ENCODE assay signal across 12 cellular contexts in the genomic region with DNA sequence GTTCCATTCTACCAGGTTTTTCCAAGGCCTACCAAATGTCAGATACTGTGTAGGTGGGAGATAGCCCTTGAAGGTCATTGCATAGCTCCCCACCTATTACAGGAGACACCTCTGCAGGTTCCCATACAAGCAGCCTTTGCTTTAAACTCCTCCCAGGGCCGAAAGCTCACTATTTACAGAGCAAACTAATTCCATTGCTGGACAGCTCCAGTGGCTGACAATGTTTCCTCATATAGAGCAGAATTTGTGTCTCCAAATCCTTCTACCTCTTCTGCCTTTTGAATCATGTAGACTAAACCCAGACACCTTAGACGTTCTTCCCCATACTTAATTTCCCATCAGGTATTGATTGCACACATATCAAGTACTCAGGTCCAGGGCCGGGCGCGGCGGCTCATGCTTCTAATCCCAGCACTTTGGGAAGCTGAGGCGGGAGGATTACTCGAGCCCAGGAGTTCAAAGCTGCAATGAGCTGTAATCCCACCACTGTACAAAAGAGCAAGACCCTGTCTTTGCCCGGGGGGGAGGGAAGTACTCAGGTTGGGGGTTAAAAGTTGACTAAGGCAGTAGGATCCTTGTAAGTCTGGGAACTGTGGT. TPM values are rescaled to one million over a fixed set of nuclear protein-coding genes. Genes with fewer than 3 reads are reported as not detected.
A peak's percentile ranks its signal among the peaks of the same experiment; 100 is the strongest.
DNase-seq lines count a peak whose midpoint lies in the region; ATAC-seq lines count a peak whose summit lies in the region.
"Had no signal": no experiment of that assay in that cellular context is flagged by ENCODE, and none has a peak within 500 bp of the region (broad histone marks: within the 10 kb centered on the region; RNA-seq: fewer than 3 reads in every experiment).

No MANE protein-coding gene starts in this region.

- H3K4me1 Mint-ChIP-seq in activated naive CD8-positive, alpha-beta T cell treated with anti-CD3 and anti-CD28 coated beads for 36 hours = peaks cover 5% of the 10 kb centered on the region

- in situ Hi-C loops in ACHN (cut with HindIII; ENCODE audit: low pct_ligation_motif_present, low pct_unique_long_range_greater_than_20kb, low sequenced_read_pairs) = no loop called here

- no peak overlapping the region for H3K27ac Mint-ChIP-seq in activated naive CD8-positive, alpha-beta T cell treated with anti-CD3 and anti-CD28 coated beads for 36 hours

- H3K4me3 Mint-ChIP-seq in activated naive CD8-positive, alpha-beta T cell treated with anti-CD3 and anti-CD28 coated beads for 36 hours = peak overlapping the region; percentile 20

- ATAC-seq in GM19035 (IDR thresholded peaks at IDR 0.05; ENCODE audit: unreplicated experiment) = no peak
- ATAC-seq in HG03196 (IDR thresholded peaks at IDR 0.05; ENCODE audit: unreplicated experiment) = no peak

- peaks cover 55% of the 10 kb centered on the region for H3K27me3 Mint-ChIP-seq in activated naive CD8-positive, alpha-beta T cell treated with anti-CD3 and anti-CD28 coated beads for 36 hours

- peaks cover 6% of the 10 kb centered on the region for H3K36me3 Mint-ChIP-seq in activated naive CD8-positive, alpha-beta T cell treated with anti-CD3 and anti-CD28 coated beads for 36 hours

- no peaks in the 10 kb centered on the region for H3K9me3 Mint-ChIP-seq in activated naive CD8-positive, alpha-beta T cell treated with anti-CD3 and anti-CD28 coated beads for 36 hours

- peak; percentile 30 for DNase-seq in ACHN
- DNase-seq in EH (ENCODE audit: low read depth) = peak; percentile 48
- DNase-seq in activated naive CD8-positive, alpha-beta T cell treated with anti-CD3 and anti-CD28 coated beads for 36 hours = no peak
- DNase-seq in iris pigment epithelial cell (ENCODE audit: low read depth) = peak; percentile 21
- DNase-seq in SW480 (ENCODE audit: low spot score) = no peak
- DNase-seq in NCI-H128 (lab: John Stamatoyannopoulos, UW; ENCODE audit: unreplicated experiment) = no peak
- DNase-seq: cerebellar nuclear complex, COR-L47, SJCRH30, small intestine had no signal

RNA-seq across cellular contexts. Expression of gene CNNM1, which starts 2.1 kb away (rescaled TPM):
- total RNA-seq in activated naive CD8-positive, alpha-beta T cell treated with anti-CD3 and anti-CD28 coated beads for 36 hours = 1 to 10 TPM in 1 of 2 experiments, under 1 TPM in 1; 0.70 to 1.0 TPM
- total RNA-seq: SJCRH30 had no signal

Comparison
In these comparisons a context has a peak if more than half of its experiments do, and no peak if none do; other contexts are left out.
1. DNase-seq: peak in ACHN (single experiment), EH (single experiment) and iris pigment epithelial cell (single experiment); none in activated naive CD8-positive, alpha-beta T cell treated with anti-CD3 and anti-CD28 coated beads for 36 hours (single experiment), SW480 (single experiment) and NCI-H128 (single experiment).